ENCODE assay signal across 30 cellular contexts in the genomic region with DNA sequence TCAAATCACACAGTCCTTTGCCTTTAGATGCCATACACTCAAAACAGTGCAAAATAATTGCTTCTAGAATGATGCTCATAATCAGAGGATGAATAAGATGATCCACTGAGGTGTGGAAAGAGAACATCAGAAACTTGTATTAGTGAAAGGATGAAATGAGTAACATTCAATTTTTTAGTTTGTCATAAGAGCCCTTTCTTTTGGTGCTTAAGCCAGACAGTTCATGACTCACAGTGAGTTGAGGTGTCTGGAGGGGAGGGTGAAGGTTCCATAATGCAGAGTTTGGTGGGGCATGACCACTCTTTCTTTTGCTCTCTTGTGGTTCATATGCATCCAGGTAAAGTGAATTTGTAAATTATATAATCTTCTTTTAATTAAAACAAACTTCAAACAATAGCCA.
"Had no signal": no experiment of that assay in that cellular context is flagged by ENCODE, and none has a peak within 500 bp of the region (broad histone marks: within the 10 kb centered on the region; RNA-seq: fewer than 3 reads in every experiment).

No MANE protein-coding gene starts in this region.

- H3K4me1 ChIP-seq: colonic mucosa, esophagus squamous epithelium, gastroesophageal sphincter, heart left ventricle, left lung, lower lobe of right lung had no signal

- H3K27ac Mint-ChIP-seq: dendritic cell treated with granulocyte-macrophage colony-stimulating factor and Interleukin-4, amounts not matched to agents 40 ng/mL and 50 ng/mL, for 4 days; effector memory CD8-positive, alpha-beta T cell; endodermal cell; immature natural killer cell; mesothelial cell of epicardium; naive B cell; naive thymus-derived CD8-positive, alpha-beta T cell had no signal

- H2AFZ ChIP-seq: hepatocyte had no signal

- H3K9me3 ChIP-seq: colonic mucosa, esophagus squamous epithelium, gastroesophageal sphincter had no signal

- H3K4me2 ChIP-seq: hepatocyte had no signal

- H3K27ac ChIP-seq: colonic mucosa, epithelial cell of prostate, esophagus squamous epithelium, gastroesophageal sphincter, heart left ventricle, hepatocyte, left lung, lower lobe of right lung had no signal

- FAIRE-seq: endometrium, frontal cortex, kidney had no signal

- H3K27me3 Mint-ChIP-seq: dendritic cell treated with granulocyte-macrophage colony-stimulating factor and Interleukin-4, amounts not matched to agents 40 ng/mL and 50 ng/mL, for 4 days; effector memory CD8-positive, alpha-beta T cell; naive B cell; naive thymus-derived CD8-positive, alpha-beta T cell had no signal

- H3K4me3 Mint-ChIP-seq: dendritic cell treated with granulocyte-macrophage colony-stimulating factor and Interleukin-4, amounts not matched to agents 40 ng/mL and 50 ng/mL, for 4 days; effector memory CD8-positive, alpha-beta T cell; endodermal cell; immature natural killer cell; mesothelial cell of epicardium; naive B cell; naive thymus-derived CD8-positive, alpha-beta T cell had no signal

- H3K79me2 ChIP-seq: hepatocyte had no signal

- DNase-seq: colonic mucosa; cortex of kidney; effector CD8-positive, alpha-beta T cell; effector memory CD8-positive, alpha-beta T cell; endodermal cell; erythroblast; esophagus squamous epithelium; foreskin fibroblast; heart left ventricle; hypothalamus; immature natural killer cell; islet precursor cell; kidney; kidney glomerular epithelial cell; left cardiac atrium; left lung; left ventricle myocardium superior; lower lobe of right lung; mesenchymal stem cell; mucosa of descending colon; naive B cell; naive thymus-derived CD8-positive, alpha-beta T cell had no signal

- H3K36me3 Mint-ChIP-seq: immature natural killer cell; mesothelial cell of epicardium; naive B cell; naive thymus-derived CD8-positive, alpha-beta T cell had no signal

- H3K27me3 ChIP-seq: colonic mucosa, esophagus squamous epithelium, gastroesophageal sphincter, heart left ventricle, hepatocyte, left lung had no signal

- H3K36me3 ChIP-seq: colonic mucosa, esophagus squamous epithelium, gastroesophageal sphincter, heart left ventricle, left lung, lower lobe of right lung had no signal

- ATAC-seq: effector memory CD8-positive, alpha-beta T cell; esophagus mucosa; gastroesophageal sphincter; heart left ventricle; left cardiac atrium; left lung; left ventricle myocardium superior; lower lobe of right lung; mucosa of descending colon; naive thymus-derived CD8-positive, alpha-beta T cell had no signal

- H3K4me3 ChIP-seq: colonic mucosa, esophagus squamous epithelium, gastroesophageal sphincter, heart left ventricle, hepatocyte, left lung, lower lobe of right lung, mucosa of descending colon had no signal

- H3K4me1 Mint-ChIP-seq: immature natural killer cell, naive B cell had no signal
